10 cellular contexts compared by ENCODE assay signal in genomic region chr1:235366286-235366685, GRCh38. TPM values are rescaled to one million over a fixed set of nuclear protein-coding genes. Genes with fewer than 3 reads are reported as not detected.
DNase-seq lines count a peak whose midpoint lies in the region; ATAC-seq and TF ChIP-seq lines count a peak whose summit lies in the region.
"Had no signal": no experiment of that assay in that cellular context is flagged by ENCODE, and none has a peak within 500 bp of the region (broad histone marks: within the 10 kb centered on the region; RNA-seq: fewer than 3 reads in every experiment).

No MANE protein-coding gene starts in this region.

- peak overlapping the region; percentile 44; the same call in 1 of the 2 replicates for H2AFZ ChIP-seq in Karpas-422 (ENCODE audit: low read length)
- peak overlapping the region; percentile 89 for H2AFZ ChIP-seq in neuronal stem cell (ENCODE audit: low read length)

- DNase-seq in Karpas-422 (no peak), neuronal stem cell (ENCODE audit: low spot score) (no peak), amniotic stem cell (lab: John Stamatoyannopoulos, UW) (no peak), NCI-H2196 (lab: John Stamatoyannopoulos, UW; ENCODE audit: unreplicated experiment) (no peak), esophagus muscularis mucosa (ENCODE audit: extremely low spot score) (no peak)
- DNase-seq in activated naive CD8-positive, alpha-beta T cell treated with anti-CD3 and anti-CD28 coated beads for 36 hours, result peak; percentile 34
- DNase-seq: NCI-H1436 treated with DMSO at 0.1 percent for 48 hours had no signal

- intact Hi-C loops in esophagus muscularis mucosa (cut with DNase I), result no loop called here

- no peak overlapping the region for H2BK12ac ChIP-seq in neuronal stem cell (ENCODE audit: low read length)

- H3K9me3 ChIP-seq in BLaER1 treated with 17β-estradiol and CSF1 and Interleukin-3, amounts not matched to agents 10 nM and 100 nM (replicated peaks in 1 of 11), result no peaks in the 10 kb centered on the region
- H3K9me3 ChIP-seq in Karpas-422 (ENCODE audit: low read length), result no peaks in the 10 kb centered on the region
- no peaks in the 10 kb centered on the region for H3K9me3 ChIP-seq in neuronal stem cell (replicated peaks in 1 of 2; ENCODE audit: control insufficient read depth in 2 of 2, insufficient read depth in 1 of 2, low read depth in 1 of 2, low read length in 2 of 2)
- H3K9me3 ChIP-seq in esophagus muscularis mucosa, result no peaks in the 10 kb centered on the region

- H4K8ac ChIP-seq in neuronal stem cell (ENCODE audit: low read depth, low read length), result no peak overlapping the region

- peak overlapping the region; percentile 97 for H3K4me3 Mint-ChIP-seq in activated naive CD8-positive, alpha-beta T cell treated with anti-CD3 and anti-CD28 coated beads for 36 hours

- no peaks in the 10 kb centered on the region for H3K9me3 Mint-ChIP-seq in activated naive CD8-positive, alpha-beta T cell treated with anti-CD3 and anti-CD28 coated beads for 36 hours

- H3K18ac ChIP-seq in neuronal stem cell (ENCODE audit: low read length), result no peak overlapping the region

- no peak overlapping the region for H2BK5ac ChIP-seq in neuronal stem cell (ENCODE audit: low read length)

- H4K91ac ChIP-seq in neuronal stem cell (ENCODE audit: low read depth, low read length, poor library complexity), result no peak overlapping the region

- H3K9ac ChIP-seq in BLaER1 treated with 17β-estradiol and CSF1 and Interleukin-3, amounts not matched to agents 10 nM and 100 nM, result peak overlapping the region in 3 of 11 experiments; percentile 81 to 83 (median 82); a peak in 3 of 22 replicates
- H3K9ac ChIP-seq in Karpas-422 (ENCODE audit: low read length), result peak overlapping the region; percentile 87
- H3K9ac ChIP-seq in neuronal stem cell (ENCODE audit: low read depth, low read length, poor library complexity), result no peak overlapping the region

- H3K27ac Mint-ChIP-seq in activated naive CD8-positive, alpha-beta T cell treated with anti-CD3 and anti-CD28 coated beads for 36 hours, result peak overlapping the region; percentile 95

- no peaks in the 10 kb centered on the region for H3K9me2 ChIP-seq in Karpas-422 (replicated peaks; ENCODE audit: insufficient read depth, low read length)

- no CpG with 5 or more reads among the region's 5 CpGs for WGBS in neuronal stem cell (ENCODE audit: extremely low coverage in 2 of 2, insufficient read length in 2 of 2, insufficient replicate concordance in 1 of 2), 2 donors
- 88% methylated on average over 5 of the region's 5 CpGs for WGBS in esophagus muscularis mucosa

- H3K4me3 ChIP-seq in BLaER1 treated with 17β-estradiol and CSF1 and Interleukin-3, amounts not matched to agents 10 nM and 100 nM, result peak overlapping the region in 3 of 10 experiments; percentile 76 to 78 (median 76); a peak in 4 of 20 replicates
- H3K4me3 ChIP-seq in Karpas-422 (ENCODE audit: low read length) (peak overlapping the region; percentile 92; the same call in 1 of the 2 replicates), neuronal stem cell (ENCODE audit: low read length in 2 of 2) (no peak overlapping the region), esophagus muscularis mucosa (no peak overlapping the region)

- peak overlapping the region in 5 of 11 experiments; percentile 6 to 82 (median 70); a peak in 5 of 22 replicates for H3K27ac ChIP-seq in BLaER1 treated with 17β-estradiol and CSF1 and Interleukin-3, amounts not matched to agents 10 nM and 100 nM
- H3K27ac ChIP-seq in Karpas-422 (ENCODE audit: low read length) (no peak overlapping the region), neuronal stem cell (replicated peaks; ENCODE audit: low read length) (no peak overlapping the region), esophagus muscularis mucosa (replicated peaks in 1 of 4) (peak overlapping the region in 1 of 4 donors; percentile 90)
- H3K27ac ChIP-seq: cardiac muscle cell had no signal

- no peak overlapping the region for H2BK15ac ChIP-seq in neuronal stem cell (ENCODE audit: low read length)

- H3K14ac ChIP-seq in neuronal stem cell (ENCODE audit: low read length), result no peak overlapping the region

- H3K27me3 Mint-ChIP-seq in activated naive CD8-positive, alpha-beta T cell treated with anti-CD3 and anti-CD28 coated beads for 36 hours, result no peaks in the 10 kb centered on the region

- peaks cover 0 to 11% (median 0%) of the 10 kb centered on the region in 11 experiments; a peak in 3 of 22 replicates for H4K20me1 ChIP-seq in BLaER1 treated with 17β-estradiol and CSF1 and Interleukin-3, amounts not matched to agents 10 nM and 100 nM
- H4K20me1 ChIP-seq in Karpas-422 (ENCODE audit: insufficient read depth, low read depth, low read length), result no peaks in the 10 kb centered on the region

- no peak overlapping the region for H2AK5ac ChIP-seq in neuronal stem cell (ENCODE audit: low read depth, low read length)

- H3K36me3 Mint-ChIP-seq in activated naive CD8-positive, alpha-beta T cell treated with anti-CD3 and anti-CD28 coated beads for 36 hours, result peaks cover 7% of the 10 kb centered on the region

- H3K4me1 Mint-ChIP-seq in activated naive CD8-positive, alpha-beta T cell treated with anti-CD3 and anti-CD28 coated beads for 36 hours, result peaks cover 22% of the 10 kb centered on the region

- TF ChIP-seq CTCF in esophagus muscularis mucosa (IDR thresholded peaks at IDR 0.05), result no peak

- peaks cover 35% of the 10 kb centered on the region for H3K79me2 ChIP-seq in Karpas-422 (ENCODE audit: low read length)

- H3K4me1 ChIP-seq in BLaER1 treated with 17β-estradiol and CSF1 and Interleukin-3, amounts not matched to agents 10 nM and 100 nM, result peaks cover 15 to 28% (median 19%) of the 10 kb centered on the region in 10 experiments; a peak in 19 of 20 replicates
- H3K4me1 ChIP-seq in Karpas-422 (ENCODE audit: low read length), result peaks cover 20% of the 10 kb centered on the region
- H3K4me1 ChIP-seq in neuronal stem cell (ENCODE audit: control insufficient read depth in 2 of 2, insufficient read depth in 1 of 2, low read depth in 1 of 2, low read length in 2 of 2), result no peaks in the 10 kb centered on the region
- peaks cover 10 to 20% (median 18%) of the 10 kb centered on the region in 4 donors for H3K4me1 ChIP-seq in esophagus muscularis mucosa

- TF ChIP-seq EP300 in esophagus muscularis mucosa (IDR thresholded peaks at IDR 0.05), result no peak

- no peak overlapping the region for H3K23ac ChIP-seq in neuronal stem cell (ENCODE audit: low read depth, low read length, poor library complexity)

- no peak overlapping the region for H3K4ac ChIP-seq in neuronal stem cell (ENCODE audit: low read length)

- peak overlapping the region; percentile 64 to 89 (median 78); a peak in 20 of 22 replicates for H3K4me2 ChIP-seq in BLaER1 treated with 17β-estradiol and CSF1 and Interleukin-3, amounts not matched to agents 10 nM and 100 nM
- H3K4me2 ChIP-seq in Karpas-422 (ENCODE audit: low read depth, low read length, poor library complexity, severe bottlenecking) (peak overlapping the region; percentile 91), neuronal stem cell (ENCODE audit: insufficient read depth, low read length, poor library complexity, severe bottlenecking) (no peak overlapping the region)

- TF ChIP-seq POLR2A in esophagus muscularis mucosa (IDR thresholded peaks at IDR 0.05; ENCODE audit: low read depth), result no peak

- no peak overlapping the region for H2BK120ac ChIP-seq in neuronal stem cell (ENCODE audit: low read depth, low read length)

- peaks cover 0 to 4% (median 0%) of the 10 kb centered on the region in 11 experiments; a peak in 4 of 22 replicates for H3K36me3 ChIP-seq in BLaER1 treated with 17β-estradiol and CSF1 and Interleukin-3, amounts not matched to agents 10 nM and 100 nM
- H3K36me3 ChIP-seq in Karpas-422 (ENCODE audit: insufficient read depth, low read length), result no peaks in the 10 kb centered on the region
- peaks cover 2 to 3% of the 10 kb centered on the region in 2 donors for H3K36me3 ChIP-seq in neuronal stem cell (replicated peaks in 1 of 2; ENCODE audit: control insufficient read depth in 2 of 2, insufficient read depth in 2 of 2, low read length in 2 of 2)
- peaks cover 0 to 4% (median 0%) of the 10 kb centered on the region in 4 donors for H3K36me3 ChIP-seq in esophagus muscularis mucosa
- H3K36me3 ChIP-seq: cardiac muscle cell had no signal

- H3K79me1 ChIP-seq in neuronal stem cell (ENCODE audit: low read depth, low read length), result peaks cover 4% of the 10 kb centered on the region

- no peaks in the 10 kb centered on the region for H3K27me3 ChIP-seq in BLaER1 treated with 17β-estradiol and CSF1 and Interleukin-3, amounts not matched to agents 10 nM and 100 nM
- H3K27me3 ChIP-seq in Karpas-422 (ENCODE audit: low read length), result no peaks in the 10 kb centered on the region
- H3K27me3 ChIP-seq in neuronal stem cell (ENCODE audit: control insufficient read depth in 3 of 3, insufficient read depth in 3 of 3, low read depth in 1 of 3, low read length in 3 of 3), result no peaks in the 10 kb centered on the region
- no peaks in the 10 kb centered on the region for H3K27me3 ChIP-seq in esophagus muscularis mucosa
- H3K27me3 ChIP-seq: cardiac muscle cell had no signal

- ATAC-seq in HG03457 (IDR thresholded peaks at IDR 0.05; ENCODE audit: unreplicated experiment), result no peak

RNA-seq across cellular contexts. Expression of gene TBCE, which starts 0.9 kb away (rescaled TPM):
- 24.0 and 27.4 TPM in 2 replicates for total RNA-seq in Karpas-422 (2014; rRNA removed; shearing (Covaris generic); ENCODE audit: low replicate concordance)
- 10 to 100 TPM; 23.3 to 25.4 TPM for total RNA-seq in activated naive CD8-positive, alpha-beta T cell treated with anti-CD3 and anti-CD28 coated beads for 36 hours
- 35.1 TPM for polyA plus RNA-seq in neuronal stem cell (2013, experiment 1 of 2)
- polyA plus RNA-seq in neuronal stem cell (2013, experiment 2 of 2), result 32.3 TPM
- total RNA-seq in esophagus muscularis mucosa, result 10 to 100 TPM; 10.6 to 21.6 (median 15.3) TPM

RNA-seq across cellular contexts. Expression of gene GGPS1, which starts 37.9 kb away (rescaled TPM):
- 13.9 and 45.3 TPM in 2 replicates for total RNA-seq in Karpas-422 (2014; rRNA removed; shearing (Covaris generic); ENCODE audit: low replicate concordance)
- 10 to 100 TPM; 29.4 to 29.5 TPM for total RNA-seq in activated naive CD8-positive, alpha-beta T cell treated with anti-CD3 and anti-CD28 coated beads for 36 hours
- polyA plus RNA-seq in neuronal stem cell (2013, experiment 1 of 2), result 61.2 TPM
- 63.6 TPM for polyA plus RNA-seq in neuronal stem cell (2013, experiment 2 of 2)
- total RNA-seq in esophagus muscularis mucosa, result 10 to 100 TPM; 25.7 to 30.5 (median 28.7) TPM

RNA-seq across cellular contexts. Expression of gene ARID4B, which starts 38.3 kb away (rescaled TPM):
- 43.6 and 56.4 TPM in 2 replicates for total RNA-seq in Karpas-422 (2014; rRNA removed; shearing (Covaris generic); ENCODE audit: low replicate concordance)
- 10 to 100 TPM; 30.1 to 30.6 TPM for total RNA-seq in activated naive CD8-positive, alpha-beta T cell treated with anti-CD3 and anti-CD28 coated beads for 36 hours
- polyA plus RNA-seq in neuronal stem cell (2013, experiment 1 of 2), result 32.4 TPM
- 34.6 TPM for polyA plus RNA-seq in neuronal stem cell (2013, experiment 2 of 2)
- 10 to 100 TPM; 23.0 to 38.2 (median 29.2) TPM for total RNA-seq in esophagus muscularis mucosa
